8 cellular contexts compared by ENCODE assay signal in the genomic region with DNA sequence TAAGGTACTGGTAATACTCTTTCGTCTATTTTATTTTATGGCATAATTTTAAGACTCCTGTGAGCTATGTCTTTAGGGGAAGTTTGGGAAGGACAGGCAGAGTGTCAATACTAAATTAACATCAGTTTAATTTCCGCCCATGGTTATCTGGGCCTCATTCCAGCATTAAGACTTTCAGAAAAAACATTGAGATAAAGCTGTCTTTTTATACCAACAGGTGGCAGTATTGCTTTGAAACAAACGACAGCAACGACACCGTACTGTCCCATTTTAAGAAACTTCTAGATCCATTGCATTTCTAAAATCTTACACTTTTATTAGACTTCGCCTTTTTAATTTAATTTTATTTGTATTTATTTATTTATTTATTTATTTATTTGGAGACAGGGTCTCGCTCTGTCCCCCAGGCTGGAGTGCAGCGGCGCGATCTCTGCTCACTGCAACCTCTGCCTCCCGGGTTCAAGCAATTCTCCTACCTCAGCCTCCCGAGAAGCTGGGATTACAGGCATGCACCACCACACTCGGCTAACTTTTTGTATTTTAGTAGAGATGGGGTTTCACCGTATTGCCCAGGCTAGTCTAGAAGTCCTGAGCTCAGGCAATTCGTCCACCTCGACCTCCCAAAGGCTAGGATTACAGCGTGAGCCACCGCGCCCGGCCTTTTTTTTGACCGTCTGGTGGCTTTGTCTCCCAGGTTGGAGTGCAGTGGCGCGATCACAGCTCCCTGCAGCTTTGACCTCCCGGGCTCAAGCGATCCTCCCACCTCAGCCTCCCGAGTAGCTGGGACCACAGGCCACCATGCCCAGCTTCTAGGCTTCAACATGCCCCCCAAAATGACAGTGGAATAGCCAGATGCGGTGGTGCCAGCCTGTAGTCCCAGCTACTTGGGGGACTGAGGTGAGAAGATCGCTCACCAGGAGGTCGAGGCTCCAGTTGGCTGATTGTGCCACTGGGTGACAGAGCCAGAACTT.
DNase-seq lines count a peak whose midpoint lies in the region; ATAC-seq and TF ChIP-seq lines count a peak whose summit lies in the region.

No MANE protein-coding gene starts in this region.

- no peaks in the 10 kb centered on the region for H3K36me3 Mint-ChIP-seq in endothelial cell (ENCODE audit: low read depth, unreplicated experiment)

- in situ Hi-C loops in ACHN (cut with HindIII; ENCODE audit: low pct_ligation_motif_present, low pct_unique_long_range_greater_than_20kb, low sequenced_read_pairs), result no loop called here

- H3K27ac Mint-ChIP-seq in endothelial cell (ENCODE audit: unreplicated experiment), result no peak overlapping the region

- no peak overlapping the region for H3K4me3 Mint-ChIP-seq in endothelial cell (ENCODE audit: unreplicated experiment)

- 0 out of 3 replicates have a peak, but pooled peaks have one; percentile 18 for ATAC-seq in RWPE2 (ENCODE audit: low read depth)
- ATAC-seq in HG03442 (IDR thresholded peaks at IDR 0.05; ENCODE audit: unreplicated experiment), result no peak

- no peaks in the 10 kb centered on the region for H3K36me3 ChIP-seq in RWPE2 (ENCODE audit: low read depth)

- DNase-seq in ACHN, result peak; percentile 79
- DNase-seq in GM10266 (ENCODE audit: extremely low spot score), result peak; percentile 49
- peak; percentile 80 for DNase-seq in LoVo (ENCODE audit: low spot score)
- no peak for DNase-seq in RWPE2 (ENCODE audit: low spot score)
- DNase-seq in endothelial cell (ENCODE audit: low spot score), result no peak
- DNase-seq in myocyte (ENCODE audit: low read depth), result peak; percentile 85
- DNase-seq in HK-2 (ENCODE audit: unreplicated experiment), result no peak

- TF ChIP-seq CTCF in GM10266 (IDR thresholded peaks at IDR 0.05; ENCODE audit: control insufficient read depth, insufficient read depth, low read depth, missing control alignments) (peak; percentile 64), RWPE2 (IDR thresholded peaks at IDR 0.05; ENCODE audit: poor library complexity, severe bottlenecking) (peak; percentile 80), endothelial cell (IDR thresholded peaks at IDR 0.05; ENCODE audit: unreplicated experiment) (peak; percentile 79)

- H3K9me3 Mint-ChIP-seq in endothelial cell (ENCODE audit: unreplicated experiment), result no peaks in the 10 kb centered on the region

- peaks cover 21% of the 10 kb centered on the region for H3K4me1 Mint-ChIP-seq in endothelial cell (ENCODE audit: unreplicated experiment)

- H3K4me3 ChIP-seq in RWPE2 (ENCODE audit: severe bottlenecking), result no peak overlapping the region

- peaks cover 4% of the 10 kb centered on the region for H3K27me3 Mint-ChIP-seq in endothelial cell (ENCODE audit: unreplicated experiment)

- no peak overlapping the region for H3K27ac ChIP-seq in RWPE2 (ENCODE audit: poor library complexity, severe bottlenecking)

- H3K9me3 ChIP-seq in RWPE2 (ENCODE audit: severe bottlenecking), result no peaks in the 10 kb centered on the region

- H3K4me1 ChIP-seq in RWPE2 (ENCODE audit: insufficient read depth, poor library complexity, severe bottlenecking), result peaks cover 24% of the 10 kb centered on the region

- H3K27me3 ChIP-seq in RWPE2 (ENCODE audit: insufficient read depth, poor library complexity, severe bottlenecking), result no peaks in the 10 kb centered on the region

Comparison
In these comparisons a context has a peak if more than half of its experiments do, and no peak if none do; other contexts are left out.
1. DNase-seq: peak in ACHN (single experiment), GM10266 (single experiment), LoVo (single experiment) and myocyte (single experiment); none in RWPE2 (single experiment), endothelial cell (single experiment) and HK-2 (single experiment).
2. Peak in every context shown above with its lines, with median percentiles within 50 percentile points of each other: CTCF ChIP-seq.